ENCODE assay signal across 11 cellular contexts in genomic region chr5:120803282-120803681, GRCh38.
DNase-seq lines count a peak whose midpoint lies in the region; ATAC-seq and TF ChIP-seq lines count a peak whose summit lies in the region.
"Had no signal": no experiment of that assay in that cellular context is flagged by ENCODE, and none has a peak within 500 bp of the region (broad histone marks: within the 10 kb centered on the region; RNA-seq: fewer than 3 reads in every experiment).

No MANE protein-coding gene starts in this region.

- no peak overlapping the region for H2AFZ ChIP-seq in DND-41 (ENCODE audit: low read depth, low read length)

- no peak overlapping the region for H3K4me2 ChIP-seq in DND-41 (ENCODE audit: insufficient read depth, low read length)

- CTCF ChIA-PET in activated CD8-positive, alpha-beta memory T cell treated with anti-CD3 and anti-CD28 coated beads, Interleukin-2, amount 10 ng/mL, durations not matched to agents 7 days and 5 days (lab: Charles Lee) = no interaction called here

- peaks cover 0 to 4% (median 0%) of the 10 kb centered on the region in 5 experiments for H3K9me3 Mint-ChIP-seq in brain
- H3K9me3 Mint-ChIP-seq in mesothelial cell of epicardium = peaks cover 4% of the 10 kb centered on the region
- peaks cover 12% of the 10 kb centered on the region for H3K9me3 Mint-ChIP-seq in activated CD8-positive, alpha-beta memory T cell treated with anti-CD3 and anti-CD28 coated beads, Interleukin-2, amount 10 ng/mL, durations not matched to agents 7 days and 5 days (ENCODE audit: low read depth)

- peaks cover 3% of the 10 kb centered on the region for H3K9me3 ChIP-seq in DND-41 (ENCODE audit: insufficient read depth, low read length, severe bottlenecking)

- no peaks in the 10 kb centered on the region for H3K36me3 ChIP-seq in DND-41 (ENCODE audit: insufficient read depth, low read length)

- H3K27me3 ChIP-seq in DND-41 (ENCODE audit: insufficient read depth, low read length, poor library complexity) = no peaks in the 10 kb centered on the region

- H3K9ac ChIP-seq in DND-41 (ENCODE audit: low read depth, low read length) = no peak overlapping the region

- TF ChIP-seq CTCF in DND-41 (IDR thresholded peaks at IDR 0.05; ENCODE audit: borderline replicate concordance, extremely low read depth, low read length, poor library complexity, severe bottlenecking) (peak; percentile 50), brain (conservative IDR thresholded peaks at IDR 0.05) (peak; percentile 58 to 62), mesothelial cell of epicardium (IDR thresholded peaks at IDR 0.05; ENCODE audit: unreplicated experiment) (peak; percentile 41), omental fat pad (IDR thresholded peaks at IDR 0.05) (no peak)

- no peaks in the 10 kb centered on the region for H3K79me2 ChIP-seq in DND-41 (ENCODE audit: insufficient read depth, low read length)

- 0 out of 2 replicates have a peak, but pooled peaks cover 4% of the 10 kb centered on the region for H3K4me1 ChIP-seq in DND-41 (ENCODE audit: insufficient read depth, low read length)

- no peak for DNase-seq in DND-41
- peak; percentile 28 for DNase-seq in NAMALWA (ENCODE audit: low spot score)
- DNase-seq in mesothelial cell of epicardium (ENCODE audit: low spot score in 2 of 2, unreplicated experiment in 2 of 2) = no peak
- no peak for DNase-seq in activated CD8-positive, alpha-beta memory T cell treated with anti-CD3 and anti-CD28 coated beads, Interleukin-2, amount 10 ng/mL, durations not matched to agents 7 days and 5 days
- DNase-seq in middle frontal gyrus (ENCODE audit: extremely low spot score, low spot score) = no peak
- no peak for DNase-seq in omental fat pad (ENCODE audit: low spot score)
- DNase-seq: activated T-cell treated with anti-CD3 and anti-CD28 coated beads for 4 hours, NCI-H748 treated with DMSO at 0.1 percent for 48 hours had no signal

- H3K27ac Mint-ChIP-seq in brain (no peak overlapping the region), mesothelial cell of epicardium (no peak overlapping the region)
- no peak overlapping the region for H3K27ac Mint-ChIP-seq in activated CD8-positive, alpha-beta memory T cell treated with anti-CD3 and anti-CD28 coated beads, Interleukin-2, amount 10 ng/mL, durations not matched to agents 7 days and 5 days
- H3K27ac Mint-ChIP-seq: stimulated activated naive CD8-positive, alpha-beta T cell treated with anti-CD3 and anti-CD28 coated beads, Interleukin-15, Interleukin-2, amounts not matched to agents 100 ng/mL and 50 ng/mL, for 24 hours had no signal

- peak overlapping the region in 1 of 5 experiments; percentile 3 for H3K4me3 Mint-ChIP-seq in brain
- no peak overlapping the region for H3K4me3 Mint-ChIP-seq in mesothelial cell of epicardium
- no peak overlapping the region for H3K4me3 Mint-ChIP-seq in activated CD8-positive, alpha-beta memory T cell treated with anti-CD3 and anti-CD28 coated beads, Interleukin-2, amount 10 ng/mL, durations not matched to agents 7 days and 5 days
- H3K4me3 Mint-ChIP-seq: stimulated activated naive CD8-positive, alpha-beta T cell treated with anti-CD3 and anti-CD28 coated beads, Interleukin-15, Interleukin-2, amounts not matched to agents 100 ng/mL and 50 ng/mL, for 24 hours had no signal

- H3K4me1 Mint-ChIP-seq in brain = peaks cover 10% of the 10 kb centered on the region
- peaks cover 8% of the 10 kb centered on the region for H3K4me1 Mint-ChIP-seq in mesothelial cell of epicardium
- H3K4me1 Mint-ChIP-seq in activated CD8-positive, alpha-beta memory T cell treated with anti-CD3 and anti-CD28 coated beads, Interleukin-2, amount 10 ng/mL, durations not matched to agents 7 days and 5 days = no peaks in the 10 kb centered on the region

- ATAC-seq in DND-41 (ENCODE audit: insufficient read depth, low read depth) = peak; percentile 40; the same call in 1 of the 3 replicates
- ATAC-seq in activated CD8-positive, alpha-beta memory T cell treated with anti-CD3 and anti-CD28 coated beads, Interleukin-2, amount 10 ng/mL, durations not matched to agents 7 days and 5 days = no peak
- no peak for ATAC-seq in GM18858 (IDR thresholded peaks at IDR 0.05; ENCODE audit: unreplicated experiment)
- no peak for ATAC-seq in omental fat pad (ENCODE audit: low FRiP score)

- H3K27me3 Mint-ChIP-seq in brain = peaks cover 3% of the 10 kb centered on the region
- H3K27me3 Mint-ChIP-seq in mesothelial cell of epicardium (ENCODE audit: low read depth) = no peaks in the 10 kb centered on the region
- H3K27me3 Mint-ChIP-seq in activated CD8-positive, alpha-beta memory T cell treated with anti-CD3 and anti-CD28 coated beads, Interleukin-2, amount 10 ng/mL, durations not matched to agents 7 days and 5 days = no peaks in the 10 kb centered on the region
- H3K27me3 Mint-ChIP-seq: stimulated activated naive CD8-positive, alpha-beta T cell treated with anti-CD3 and anti-CD28 coated beads, Interleukin-15, Interleukin-2, amounts not matched to agents 100 ng/mL and 50 ng/mL, for 24 hours had no signal

- H3K27ac ChIP-seq in DND-41 (ENCODE audit: low read length) = no peak overlapping the region

- no peaks in the 10 kb centered on the region for H4K20me1 ChIP-seq in DND-41 (ENCODE audit: insufficient read depth, low read length)

- no peaks in the 10 kb centered on the region for H3K36me3 Mint-ChIP-seq in brain
- no peaks in the 10 kb centered on the region for H3K36me3 Mint-ChIP-seq in mesothelial cell of epicardium
- H3K36me3 Mint-ChIP-seq in activated CD8-positive, alpha-beta memory T cell treated with anti-CD3 and anti-CD28 coated beads, Interleukin-2, amount 10 ng/mL, durations not matched to agents 7 days and 5 days = no peaks in the 10 kb centered on the region

- H3K4me3 ChIP-seq in DND-41 (ENCODE audit: low read depth in 1 of 2, low read length in 2 of 2) = no peak overlapping the region

Comparison
In these comparisons a context has a peak if more than half of its experiments do, and no peak if none do; other contexts are left out.
1. CTCF ChIP-seq: peak in DND-41 (single experiment), brain (2 of 2) and mesothelial cell of epicardium (single experiment); none in omental fat pad (0 of 3).